ENCODE assay signal across 9 cellular contexts in genomic region chr20:38229376-38230252, GRCh38. TPM values are rescaled to one million over a fixed set of nuclear protein-coding genes. Genes with fewer than 3 reads are reported as not detected.
DNase-seq lines count a peak whose midpoint lies in the region; ATAC-seq, FAIRE-seq and TF ChIP-seq lines count a peak whose summit lies in the region.
"Had no signal": no experiment of that assay in that cellular context is flagged by ENCODE, and none has a peak within 500 bp of the region (broad histone marks: within the 10 kb centered on the region; RNA-seq: fewer than 3 reads in every experiment).

No MANE protein-coding gene starts in this region.

- TF ChIP-seq CTCF in A549 (IDR thresholded peaks at IDR 0.05): peak; percentile 57
- peak; percentile 38; the same call in 1 of the 2 replicates for TF ChIP-seq CTCF in GM12875 (IDR thresholded peaks at IDR 0.05; ENCODE audit: borderline replicate concordance, insufficient read depth, low read depth, low read length)
- TF ChIP-seq CTCF in WERI-Rb-1 (IDR thresholded peaks at IDR 0.05; ENCODE audit: low read depth, low read length): peak; percentile 57; the same call in 1 of the 2 replicates
- TF ChIP-seq CTCF in hepatocyte (IDR thresholded peaks at IDR 0.05; ENCODE audit: poor library complexity): peak; percentile 53

- DNase-seq in A549 (ENCODE audit: low read depth in 1 of 2, low spot score in 1 of 2) (no peak), WERI-Rb-1 (peak; percentile 46), hepatocyte (ENCODE audit: low spot score) (no peak), G401 (ENCODE audit: low spot score) (no peak)
- DNase-seq in activated effector memory CD4-positive, alpha-beta T cell treated with anti-CD3 and anti-CD28 coated beads, Interleukin-2, amount 50 U/mL, for 16 hours: no peak
- DNase-seq in activated naive CD4-positive, alpha-beta T cell treated with anti-CD3 and anti-CD28 coated beads, Interleukin-2, amount 50 U/mL, for 16 hours: no peak
- DNase-seq in NK-92 treated with Interleukin-12 subunit alpha and Interleukin-12 subunit beta, amount 100 ng/mL, for 24 hours (lab: John Stamatoyannopoulos, UW): no peak

- H2AFZ ChIP-seq in hepatocyte: no peak overlapping the region

- in situ Hi-C loops in G401 (cut with HindIII; ENCODE audit: low sequenced_read_pairs): no loop called here

- WGBS in A549 (ENCODE audit: missing lambda C conversion rate): 47% methylated on average over 6 of the region's 6 CpGs
- 87% methylated on average over 6 of the region's 6 CpGs for WGBS in hepatocyte (ENCODE audit: low lambda C conversion rate, missing lambda C conversion rate)

- H3K4me2 ChIP-seq in A549 (no peak overlapping the region), hepatocyte (no peak overlapping the region)

- H3K36me3 ChIP-seq in WERI-Rb-1: peaks cover 5% of the 10 kb centered on the region
- H3K36me3 ChIP-seq in hepatocyte (replicated peaks; ENCODE audit: insufficient read depth, low read depth): no peaks in the 10 kb centered on the region

- CTCF ChIA-PET in A549 (lab: Yijun Ruan, JAX): interaction anchor here (0.7 to 12.7 kb wide), 13 partner anchors 8 to 523 kb away, joined by 3 to 107 read pairs (median 3); no protein-coding TSS in a partner anchor

- H3K27me3 ChIP-seq in WERI-Rb-1 (ENCODE audit: insufficient read depth, low read depth, severe bottlenecking) (no peaks in the 10 kb centered on the region), hepatocyte (no peaks in the 10 kb centered on the region)

- POLR2A ChIA-PET in A549 (lab: Yijun Ruan, JAX): no interaction called here

- H3K4me1 ChIP-seq in A549: no peaks in the 10 kb centered on the region
- H3K4me1 ChIP-seq in hepatocyte (ENCODE audit: insufficient read depth): no peaks in the 10 kb centered on the region

- H3K9me2 ChIP-seq in hepatocyte (replicated peaks; ENCODE audit: insufficient read depth): no peaks in the 10 kb centered on the region

- TF ChIP-seq POLR2A in A549 (IDR thresholded peaks at IDR 0.05; ENCODE audit: low read length): no peak

- TF ChIP-seq RAD21 in A549 (conservative IDR thresholded peaks at IDR 0.05 in 1 of 2, IDR thresholded peaks at IDR 0.05 in 1 of 2): peak; percentile 38 to 40

- no peaks in the 10 kb centered on the region for H3K9me3 ChIP-seq in A549
- no peaks in the 10 kb centered on the region for H3K9me3 ChIP-seq in WERI-Rb-1 (ENCODE audit: severe bottlenecking)
- H3K9me3 ChIP-seq in hepatocyte (ENCODE audit: low read depth): no peaks in the 10 kb centered on the region

- no peak for FAIRE-seq in A549 (lab: Jason Lieb, UNC)

- H3K79me2 ChIP-seq in hepatocyte: no peaks in the 10 kb centered on the region

- H3K4me3 ChIP-seq in A549 (no peak overlapping the region), GM12875 (ENCODE audit: low read depth, low read length) (no peak overlapping the region), WERI-Rb-1 (ENCODE audit: low read depth, low read length) (no peak overlapping the region), hepatocyte (no peak overlapping the region)

- ATAC-seq in A549: peak in 1 of 2 experiments; percentile 42; a peak in 2 of 6 replicates

- H3K27ac ChIP-seq in A549 (no peak overlapping the region), WERI-Rb-1 (no peak overlapping the region), hepatocyte (no peak overlapping the region)

- H4K20me1 ChIP-seq in hepatocyte (ENCODE audit: insufficient read depth, poor library complexity, severe bottlenecking): no peaks in the 10 kb centered on the region

- TF ChIP-seq EP300 in A549 (IDR thresholded peaks at IDR 0.05): no peak

TF ChIP-seq in A549, 52 proteins besides CTCF, POLR2A, EP300 and RAD21:
- peak; percentile 59 for TF ChIP-seq SMC3 (IDR thresholded peaks at IDR 0.05)
- TF ChIP-seq, protein P1, sequence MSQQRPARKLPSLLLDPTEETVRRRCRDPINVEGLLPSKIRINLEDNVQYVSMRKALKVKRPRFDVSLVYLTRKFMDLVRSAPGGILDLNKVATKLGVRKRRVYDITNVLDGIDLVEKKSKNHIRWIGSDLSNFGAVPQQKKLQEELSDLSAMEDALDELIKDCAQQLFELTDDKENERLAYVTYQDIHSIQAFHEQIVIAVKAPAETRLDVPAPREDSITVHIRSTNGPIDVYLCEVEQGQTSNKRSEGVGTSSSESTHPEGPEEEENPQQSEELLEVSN (IDR thresholded peaks at IDR 0.05; ENCODE audit: borderline replicate concordance, low read depth): no peak
TF ChIP-seq in A549: peak in this region for 1.

RNA-seq across cellular contexts. Expression of gene KIAA1755, which starts 30.9 kb away (rescaled TPM):
- polyA plus RNA-seq in A549 (2011; rRNA removed): 0.04 and 0.05 TPM in 2 replicates
- polyA plus RNA-seq in A549 (2012; cell fraction: cytosol; rRNA removed): 0.07 and 0.10 TPM in 2 replicates
- 0.28 and 0.33 TPM in 2 replicates for polyA plus RNA-seq in A549 (2012; cell fraction: nucleus; rRNA removed)
- 0.13 to 0.25 TPM (median 0.21 TPM) in 3 replicates for polyA plus RNA-seq in A549 (2017; fragmentation: RNase III; extraction: RNeasy Plus Mini Kit Qiagen cat#74134 plus additional on column Dnase treatment)
- polyA minus RNA-seq in A549 (2011; rRNA and poly(A)+ RNA removed): 0.17 and 0.24 TPM in 2 replicates
- 2.0 and 3.4 TPM in 2 replicates for total RNA-seq in hepatocyte
- 1.3 and 1.6 TPM in 2 replicates for polyA plus RNA-seq in hepatocyte
- not detected in 2 replicates for total RNA-seq in G401 (2014; rRNA removed; shearing (Covaris generic))
- total RNA-seq: T-helper 2 cell treated with Interferon-gamma antibody and Interleukin-4, amounts not matched to agents 100 ng/mL and 5 ng/mL, for 36 hours had no signal
